19 cellular contexts compared by ENCODE assay signal in the genomic region with DNA sequence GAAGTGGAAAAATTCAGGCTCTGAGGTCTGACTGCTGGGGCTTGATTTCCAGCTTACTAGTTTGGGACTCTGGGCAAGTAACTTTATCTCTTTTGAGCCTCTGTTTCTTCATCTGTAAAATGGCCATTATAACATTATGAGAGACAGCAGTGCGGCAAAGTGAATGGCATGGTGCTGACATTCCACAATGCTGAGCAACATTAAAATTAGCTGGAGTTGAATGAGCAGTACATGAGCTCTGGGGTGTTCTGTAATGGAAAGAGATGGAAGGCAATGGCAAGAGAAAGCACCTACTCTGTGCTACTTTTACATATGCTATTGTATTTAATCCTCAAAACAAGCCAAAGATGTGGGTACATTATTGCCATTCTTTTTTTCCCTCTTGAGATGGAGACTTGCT.
"Had no signal": no experiment of that assay in that cellular context is flagged by ENCODE, and none has a peak within 500 bp of the region (broad histone marks: within the 10 kb centered on the region; RNA-seq: fewer than 3 reads in every experiment).

No MANE protein-coding gene starts in this region.

- FAIRE-seq: endometrium had no signal

- H3K4me1 ChIP-seq: right lobe of liver, tibial artery, uterus had no signal

- H3K36me3 ChIP-seq: cardiac muscle cell, left lung, right lobe of liver, tibial artery, uterus had no signal

- H3K9me3 ChIP-seq: left lung, right lobe of liver, tibial artery, uterus had no signal

- H3K27me3 ChIP-seq: right lobe of liver, tibial artery, uterus had no signal

- H3K4me3 ChIP-seq: cardiac muscle cell, left lung, right lobe of liver, skin epidermis, tibial artery, uterus had no signal

- H3K27ac ChIP-seq: cardiac muscle cell, right lobe of liver, tibial artery, uterus had no signal

- DNase-seq: activated CD4-positive, alpha-beta T cell treated with anti-CD3 and anti-CD28 coated beads, Interleukin-2, amount 50 U/mL, for 4 hours; activated CD8-positive, alpha-beta memory T cell treated with anti-CD3 and anti-CD28 coated beads, Interleukin-2, amount 50 U/mL, for 48 hours; activated naive CD4-positive, alpha-beta T cell treated with Interleukin-2 at 50 U/mL for 16 hours; activated naive CD8-positive, alpha-beta T cell treated with anti-CD3 and anti-CD28 coated beads for 36 hours; activated T-cell treated with anti-CD3 and anti-CD28 coated beads, Interleukin-2, amount 50 U/mL, for 4 hours; cortex of kidney; foreskin melanocyte; left lung; midbrain; occipital lobe; right lobe of liver; stimulated activated CD4-positive, alpha-beta T cell treated with anti-CD3 and anti-CD28 coated beads, Interleukin-2, amount 100 ng/mL, for 24 hours; stimulated activated naive CD8-positive, alpha-beta T cell treated with anti-CD3 and anti-CD28 coated beads, Interleukin-15, amount 100 ng/mL, for 72 hours; tibial artery had no signal

- ATAC-seq: activated T-cell treated with anti-CD3 and anti-CD28 coated beads, Interleukin-2, amount 50 U/mL, for 4 hours; right lobe of liver; stimulated activated effector memory CD8-positive, alpha-beta T cell treated with anti-CD3 and anti-CD28 coated beads, Interleukin-12 subunit alpha, Interleukin-12 subunit beta, amount 100 ng/mL, for 72 hours; stimulated activated naive CD8-positive, alpha-beta T cell treated with anti-CD3 and anti-CD28 coated beads, Interleukin-15, amount 100 ng/mL, for 72 hours had no signal
